Comparison of ENCODE assay signal across 9 cellular contexts in the genomic region with DNA sequence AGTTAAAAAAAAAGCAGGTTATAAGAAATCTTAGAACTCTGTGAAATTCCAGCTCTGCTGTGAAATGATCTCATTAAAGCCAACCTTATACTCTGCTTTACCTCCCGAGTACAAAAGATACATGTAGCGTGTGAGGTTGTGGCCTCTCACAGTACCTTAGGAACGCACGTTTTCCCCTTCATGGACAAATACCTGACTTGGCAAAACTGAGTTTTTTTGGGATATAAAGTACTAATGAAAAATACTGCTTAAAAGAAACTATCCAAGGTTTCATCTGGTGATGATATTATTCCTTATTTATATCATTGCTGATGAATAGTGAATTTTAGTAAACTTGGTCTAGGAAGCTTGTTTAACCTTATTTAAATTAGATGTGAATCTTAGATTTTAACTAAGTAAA.
"Had no signal": no experiment of that assay in that cellular context is flagged by ENCODE, and none has a peak within 500 bp of the region (broad histone marks: within the 10 kb centered on the region; RNA-seq: fewer than 3 reads in every experiment).

No MANE protein-coding gene starts in this region.

- H3K27ac ChIP-seq: GM23248, KMS-11 had no signal

- H3K9ac ChIP-seq: GM23248, KMS-11 had no signal

- H3K4me3 ChIP-seq: GM23248 had no signal

- H3K4me3 Mint-ChIP-seq: H9 had no signal

- FAIRE-seq: H1, H54, HTR-8/SVneo had no signal

- H3K9me3 Mint-ChIP-seq: H9 had no signal

- H2AFZ ChIP-seq: GM23248 had no signal

- H3K4me2 ChIP-seq: KMS-11 had no signal

- DNase-seq: GM23248, H9, HCEC 1CT, Karpas-422, KBM-7 had no signal
